ENCODE assay signal across 10 cellular contexts in genomic region chr1:227971216-227971615, GRCh38. TPM values are rescaled to one million over a fixed set of nuclear protein-coding genes. Genes with fewer than 3 reads are reported as not detected.
"Had no signal": no experiment of that assay in that cellular context is flagged by ENCODE, and none has a peak within 500 bp of the region (broad histone marks: within the 10 kb centered on the region; RNA-seq: fewer than 3 reads in every experiment).

No MANE protein-coding gene starts in this region.

RNA-seq across cellular contexts. Expression of gene WNT3A, which starts 35.6 kb away (rescaled TPM):
- total RNA-seq: stomach, subcutaneous adipose tissue, temporal lobe, thoracic aorta, thyroid gland, tibial nerve, transverse colon, urinary bladder, uterus, vagina had no signal
- polyA plus RNA-seq: urinary bladder had no signal
